In genomic region chr9:87445646-87446045, GRCh38 we compare ENCODE assay signal across 9 cellular contexts. TPM values are rescaled to one million over a fixed set of nuclear protein-coding genes. Genes with fewer than 3 reads are reported as not detected.
A peak's percentile ranks its signal among the peaks of the same experiment; 100 is the strongest.
DNase-seq lines count a peak whose midpoint lies in the region; ATAC-seq and TF ChIP-seq lines count a peak whose summit lies in the region.
"Had no signal": no experiment of that assay in that cellular context is flagged by ENCODE, and none has a peak within 500 bp of the region (broad histone marks: within the 10 kb centered on the region; RNA-seq: fewer than 3 reads in every experiment).

No MANE protein-coding gene starts in this region.

- intact Hi-C loops in transverse colon (cut with DNase I; ENCODE audit: low total_unique reads): no loop called here

- no peaks in the 10 kb centered on the region for H3K36me3 ChIP-seq in adipocyte (ENCODE audit: control insufficient read depth, insufficient read depth, low read length, severe bottlenecking)
- H3K36me3 ChIP-seq in transverse colon: no peaks in the 10 kb centered on the region
- H3K36me3 ChIP-seq: SJSA1 had no signal

- 38 to 69% methylated on average over 2 to 5 of the region's 5 CpGs for WGBS in transverse colon (ENCODE audit: low coverage in 1 of 2), 2 donors

- H3K4me1 ChIP-seq in adipocyte (ENCODE audit: control insufficient read depth, insufficient read depth, low read length) (no peaks in the 10 kb centered on the region), transverse colon (no peaks in the 10 kb centered on the region)

- TF ChIP-seq POLR2A in transverse colon (IDR thresholded peaks at IDR 0.05): no peak

- no peak overlapping the region for H3K27ac ChIP-seq in transverse colon
- H3K27ac ChIP-seq: SJSA1 had no signal

- H3K9me3 ChIP-seq in adipocyte (ENCODE audit: control insufficient read depth, low read length) (no peaks in the 10 kb centered on the region), transverse colon (no peaks in the 10 kb centered on the region)

- no peak for TF ChIP-seq CTCF in GM12865 (IDR thresholded peaks at IDR 0.05; ENCODE audit: insufficient read depth, low read depth, low read length, missing control alignments)
- TF ChIP-seq CTCF in transverse colon (IDR thresholded peaks at IDR 0.05): no peak

- DNase-seq in GM12865 (ENCODE audit: low read depth) (peak; percentile 75), adipocyte (ENCODE audit: low read depth) (peak; percentile 25), iPS-NIHi7 (ENCODE audit: extremely low spot score) (peak; percentile 80), transverse colon (peak; percentile 30), AG08395 (ENCODE audit: low spot score) (no peak)

- TF ChIP-seq EP300 in transverse colon (IDR thresholded peaks at IDR 0.05; ENCODE audit: low read depth): no peak

- in situ Hi-C loops in transverse colon (cut with MboI; ENCODE audit: low pct_ligation_motif_present in 1 of 4, low pct_unique_long_range_greater_than_20kb in 1 of 4, low sequenced_read_pairs in 3 of 4): no loop called here

- no peaks in the 10 kb centered on the region for H3K27me3 ChIP-seq in adipocyte (replicated peaks; ENCODE audit: control insufficient read depth, insufficient read depth, low read length)
- no peaks in the 10 kb centered on the region for H3K27me3 ChIP-seq in transverse colon
- H3K27me3 ChIP-seq: SJSA1 had no signal

- H3K4me3 ChIP-seq in GM12865 (ENCODE audit: low read depth, low read length): peak overlapping the region; percentile 40
- H3K4me3 ChIP-seq in adipocyte (ENCODE audit: low read length): no peak overlapping the region
- no peak overlapping the region for H3K4me3 ChIP-seq in transverse colon
- H3K4me3 ChIP-seq: SJSA1 had no signal

- ATAC-seq in GM21360 (IDR thresholded peaks at IDR 0.05; ENCODE audit: unreplicated experiment) (peak; percentile 90), HG03565 (IDR thresholded peaks at IDR 0.05; ENCODE audit: unreplicated experiment) (peak; percentile 92), HG03469 (IDR thresholded peaks at IDR 0.05; ENCODE audit: unreplicated experiment) (no peak)

- H3K9ac ChIP-seq in adipocyte (ENCODE audit: low read length): no peak overlapping the region

RNA-seq across cellular contexts. Expression of gene DAPK1, which starts 52.0 kb away (rescaled TPM):
- 10 to 100 TPM; 14.5 to 28.3 (median 20.7) TPM for total RNA-seq in transverse colon
